In the genomic region with DNA sequence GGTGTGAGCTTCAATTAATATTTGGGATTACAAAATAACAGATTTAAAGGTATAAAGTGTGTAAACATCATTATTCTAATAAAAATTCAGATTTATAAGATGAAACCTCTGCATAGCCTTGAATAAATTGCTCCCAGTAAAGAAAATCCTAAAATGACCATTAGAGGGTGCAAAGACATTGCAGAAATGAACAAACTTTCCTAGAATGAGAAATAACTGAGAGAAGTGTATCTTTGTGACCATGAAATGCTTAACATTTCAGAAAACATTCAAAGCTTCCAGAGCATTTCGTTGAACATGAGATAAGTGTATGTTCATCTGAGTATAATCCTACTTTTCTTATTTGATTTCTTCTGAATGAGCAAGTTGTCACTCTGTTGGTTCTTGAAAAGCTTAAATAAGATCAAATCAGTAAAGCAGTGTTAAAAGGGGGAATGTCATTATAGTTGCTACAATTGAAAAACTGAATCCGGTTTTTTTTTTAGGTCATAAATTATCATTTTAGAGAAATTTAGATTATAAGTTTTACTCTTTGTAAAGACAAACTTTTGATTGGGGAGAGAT, we compare ENCODE assay signal across 1 cellular context.
TF ChIP-seq lines count a peak whose summit lies in the region.

No MANE protein-coding gene starts in this region.

TF ChIP-seq in GM23338, 12 proteins besides CTCF, POLR2A, EP300 and RAD21 (continued from another document):
- TF ChIP-seq, protein P1, sequence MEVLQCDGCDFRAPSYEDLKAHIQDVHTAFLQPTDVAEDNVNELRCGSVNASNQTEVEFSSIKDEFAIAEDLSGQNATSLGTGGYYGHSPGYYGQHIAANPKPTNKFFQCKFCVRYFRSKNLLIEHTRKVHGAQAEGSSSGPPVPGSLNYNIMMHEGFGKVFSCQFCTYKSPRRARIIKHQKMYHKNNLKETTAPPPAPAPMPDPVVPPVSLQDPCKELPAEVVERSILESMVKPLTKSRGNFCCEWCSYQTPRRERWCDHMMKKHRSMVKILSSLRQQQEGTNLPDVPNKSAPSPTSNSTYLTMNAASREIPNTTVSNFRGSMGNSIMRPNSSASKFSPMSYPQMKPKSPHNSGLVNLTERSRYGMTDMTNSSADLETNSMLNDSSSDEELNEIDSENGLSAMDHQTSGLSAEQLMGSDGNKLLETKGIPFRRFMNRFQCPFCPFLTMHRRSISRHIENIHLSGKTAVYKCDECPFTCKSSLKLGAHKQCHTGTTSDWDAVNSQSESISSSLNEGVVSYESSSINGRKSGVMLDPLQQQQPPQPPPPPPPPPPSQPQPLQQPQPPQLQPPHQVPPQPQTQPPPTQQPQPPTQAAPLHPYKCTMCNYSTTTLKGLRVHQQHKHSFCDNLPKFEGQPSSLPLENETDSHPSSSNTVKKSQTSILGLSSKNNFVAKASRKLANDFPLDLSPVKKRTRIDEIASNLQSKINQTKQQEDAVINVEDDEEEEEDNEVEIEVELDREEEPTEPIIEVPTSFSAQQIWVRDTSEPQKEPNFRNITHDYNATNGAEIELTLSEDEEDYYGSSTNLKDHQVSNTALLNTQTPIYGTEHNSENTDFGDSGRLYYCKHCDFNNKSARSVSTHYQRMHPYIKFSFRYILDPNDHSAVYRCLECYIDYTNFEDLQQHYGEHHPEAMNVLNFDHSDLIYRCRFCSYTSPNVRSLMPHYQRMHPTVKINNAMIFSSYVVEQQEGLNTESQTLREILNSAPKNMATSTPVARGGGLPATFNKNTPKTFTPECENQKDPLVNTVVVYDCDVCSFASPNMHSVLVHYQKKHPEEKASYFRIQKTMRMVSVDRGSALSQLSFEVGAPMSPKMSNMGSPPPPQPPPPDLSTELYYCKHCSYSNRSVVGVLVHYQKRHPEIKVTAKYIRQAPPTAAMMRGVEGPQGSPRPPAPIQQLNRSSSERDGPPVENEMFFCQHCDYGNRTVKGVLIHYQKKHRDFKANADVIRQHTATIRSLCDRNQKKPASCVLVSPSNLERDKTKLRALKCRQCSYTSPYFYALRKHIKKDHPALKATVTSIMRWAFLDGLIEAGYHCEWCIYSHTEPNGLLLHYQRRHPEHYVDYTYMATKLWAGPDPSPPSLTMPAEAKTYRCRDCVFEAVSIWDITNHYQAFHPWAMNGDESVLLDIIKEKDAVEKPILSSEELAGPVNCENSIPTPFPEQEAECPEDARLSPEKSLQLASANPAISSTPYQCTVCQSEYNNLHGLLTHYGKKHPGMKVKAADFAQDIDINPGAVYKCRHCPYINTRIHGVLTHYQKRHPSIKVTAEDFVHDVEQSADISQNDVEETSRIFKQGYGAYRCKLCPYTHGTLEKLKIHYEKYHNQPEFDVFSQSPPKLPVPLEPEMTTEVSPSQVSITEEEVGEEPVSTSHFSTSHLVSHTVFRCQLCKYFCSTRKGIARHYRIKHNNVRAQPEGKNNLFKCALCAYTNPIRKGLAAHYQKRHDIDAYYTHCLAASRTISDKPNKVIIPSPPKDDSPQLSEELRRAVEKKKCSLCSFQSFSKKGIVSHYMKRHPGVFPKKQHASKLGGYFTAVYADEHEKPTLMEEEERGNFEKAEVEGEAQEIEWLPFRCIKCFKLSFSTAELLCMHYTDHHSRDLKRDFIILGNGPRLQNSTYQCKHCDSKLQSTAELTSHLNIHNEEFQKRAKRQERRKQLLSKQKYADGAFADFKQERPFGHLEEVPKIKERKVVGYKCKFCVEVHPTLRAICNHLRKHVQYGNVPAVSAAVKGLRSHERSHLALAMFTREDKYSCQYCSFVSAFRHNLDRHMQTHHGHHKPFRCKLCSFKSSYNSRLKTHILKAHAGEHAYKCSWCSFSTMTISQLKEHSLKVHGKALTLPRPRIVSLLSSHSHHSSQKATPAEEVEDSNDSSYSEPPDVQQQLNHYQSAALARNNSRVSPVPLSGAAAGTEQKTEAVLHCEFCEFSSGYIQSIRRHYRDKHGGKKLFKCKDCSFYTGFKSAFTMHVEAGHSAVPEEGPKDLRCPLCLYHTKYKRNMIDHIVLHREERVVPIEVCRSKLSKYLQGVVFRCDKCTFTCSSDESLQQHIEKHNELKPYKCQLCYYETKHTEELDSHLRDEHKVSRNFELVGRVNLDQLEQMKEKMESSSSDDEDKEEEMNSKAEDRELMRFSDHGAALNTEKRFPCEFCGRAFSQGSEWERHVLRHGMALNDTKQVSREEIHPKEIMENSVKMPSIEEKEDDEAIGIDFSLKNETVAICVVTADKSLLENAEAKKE (CRISPR knock-in tag; IDR thresholded peaks at IDR 0.05) = no peak
- TF ChIP-seq ZNF331 (CRISPR knock-in tag; IDR thresholded peaks at IDR 0.05; ENCODE audit: low read depth) (no peak), STAT1 (IDR thresholded peaks at IDR 0.05; ENCODE audit: unreplicated experiment) (no peak), JUNB (IDR thresholded peaks at IDR 0.05; ENCODE audit: unreplicated experiment) (no peak), EZH2phosphoT487 (IDR thresholded peaks at IDR 0.05; ENCODE audit: unreplicated experiment) (no peak), POLR2AphosphoS5 (IDR thresholded peaks at IDR 0.05; ENCODE audit: low read depth) (no peak), ZNF114 (CRISPR knock-in tag; IDR thresholded peaks at IDR 0.05) (no peak), NANOG (IDR thresholded peaks at IDR 0.05; ENCODE audit: borderline replicate concordance) (no peak)
